1 cellular context compared by ENCODE assay signal in genomic region chr2:202238234-202239197, GRCh38.
TF ChIP-seq lines count a peak whose summit lies in the region.

TSS of gene SUMO1 (minus strand) at chr2:202238597. CDS start at chr2:202238451, 146 bp downstream.

TF ChIP-seq in HepG2, 621 proteins besides CTCF, POLR2A, EP300 and RAD21 (continued from another document and continues in another):
- peak; percentile 54; the same call in 1 of the 2 replicates for TF ChIP-seq ZNF350 (CRISPR knock-in tag; IDR thresholded peaks at IDR 0.05; ENCODE audit: borderline replicate concordance, low read depth)
- 0 out of 2 replicates have a peak, but pooled peaks have one; percentile 37 for TF ChIP-seq NFE2L1 (CRISPR knock-in tag; IDR thresholded peaks at IDR 0.05; ENCODE audit: borderline replicate concordance)
- peak; percentile 18; the same call in 1 of the 2 replicates for TF ChIP-seq BCL6 (CRISPR knock-in tag; IDR thresholded peaks at IDR 0.05)
- peak; percentile 38; the same call in 1 of the 2 replicates for TF ChIP-seq NRL (CRISPR knock-in tag; IDR thresholded peaks at IDR 0.05; ENCODE audit: borderline replicate concordance)
- TF ChIP-seq ZNF317 (CRISPR knock-in tag; IDR thresholded peaks at IDR 0.05) = peak; percentile 87
- 0 out of 2 replicates have a peak, but pooled peaks have one; percentile 61 for TF ChIP-seq ZNF354B (CRISPR knock-in tag; IDR thresholded peaks at IDR 0.05)
- no peak for TF ChIP-seq NKX3-1 (CRISPR knock-in tag; IDR thresholded peaks at IDR 0.05)
- no peak for TF ChIP-seq ZNF672 (CRISPR knock-in tag; IDR thresholded peaks at IDR 0.05)
- TF ChIP-seq ZNF260 (CRISPR knock-in tag; IDR thresholded peaks at IDR 0.05; ENCODE audit: borderline replicate concordance, low read depth) = 0 out of 2 replicates have a peak, but pooled peaks have one; percentile 46
- TF ChIP-seq IRF1 (CRISPR knock-in tag; IDR thresholded peaks at IDR 0.05; ENCODE audit: low read depth) = 0 out of 2 replicates have a peak, but pooled peaks have one; percentile 63
- TF ChIP-seq CCDC6 (CRISPR knock-in tag; IDR thresholded peaks at IDR 0.05) = peak; percentile 44; the same call in 1 of the 2 replicates
- TF ChIP-seq ELF1 (CRISPR knock-in tag; IDR thresholded peaks at IDR 0.05) = peak; percentile 86
- 0 out of 2 replicates have a peak, but pooled peaks have one; percentile 79 for TF ChIP-seq SP140L (CRISPR knock-in tag; IDR thresholded peaks at IDR 0.05; ENCODE audit: borderline replicate concordance)
- TF ChIP-seq ZBTB42 (CRISPR knock-in tag; IDR thresholded peaks at IDR 0.05) = 0 out of 2 replicates have a peak, but pooled peaks have one; percentile 16
- TF ChIP-seq LRRFIP1 (CRISPR knock-in tag; conservative IDR thresholded peaks at IDR 0.05) = no peak
- TF ChIP-seq ZNF580 (CRISPR knock-in tag; IDR thresholded peaks at IDR 0.05; ENCODE audit: borderline replicate concordance, low read depth) = peak; percentile 73; the same call in 1 of the 2 replicates
- TF ChIP-seq ZBTB34 (CRISPR knock-in tag; IDR thresholded peaks at IDR 0.05) = 0 out of 2 replicates have a peak, but pooled peaks have one; percentile 54
- peak; percentile 73; the same call in 1 of the 2 replicates for TF ChIP-seq ZNF792 (CRISPR knock-in tag; IDR thresholded peaks at IDR 0.05)
- TF ChIP-seq ZNF850 (CRISPR knock-in tag; conservative IDR thresholded peaks at IDR 0.05) = no peak
- TF ChIP-seq TARDBP (CRISPR knock-in tag; IDR thresholded peaks at IDR 0.05) = peak; percentile 79
- TF ChIP-seq MEIS1 (CRISPR knock-in tag; IDR thresholded peaks at IDR 0.05; ENCODE audit: borderline replicate concordance) = no peak
- peak; percentile 84 for TF ChIP-seq DR1 (CRISPR knock-in tag; IDR thresholded peaks at IDR 0.05)
- TF ChIP-seq GLI4 (CRISPR knock-in tag; IDR thresholded peaks at IDR 0.05; ENCODE audit: borderline replicate concordance) = no peak
- TF ChIP-seq IKZF5 (CRISPR knock-in tag; IDR thresholded peaks at IDR 0.05) = peak; percentile 55
- TF ChIP-seq NFKB2 (CRISPR knock-in tag; IDR thresholded peaks at IDR 0.05; ENCODE audit: borderline replicate concordance) = peak; percentile 67; the same call in 1 of the 2 replicates
- peak; percentile 81; the same call in 1 of the 2 replicates for TF ChIP-seq ZNF430 (CRISPR knock-in tag; IDR thresholded peaks at IDR 0.05)
- 0 out of 2 replicates have a peak, but pooled peaks have one; percentile 19 for TF ChIP-seq PAX8 (CRISPR knock-in tag; IDR thresholded peaks at IDR 0.05; ENCODE audit: borderline replicate concordance)
- TF ChIP-seq ZBTB38 (CRISPR knock-in tag; IDR thresholded peaks at IDR 0.05) = peak; percentile 70
- no peak for TF ChIP-seq NONO (IDR thresholded peaks at IDR 0.05)
- peak; percentile 95 for TF ChIP-seq NONO (CRISPR knock-in tag; conservative IDR thresholded peaks at IDR 0.05)
- peak; percentile 61 for TF ChIP-seq NFAT5 (CRISPR knock-in tag; IDR thresholded peaks at IDR 0.05)
- TF ChIP-seq SYNCRIP (IDR thresholded peaks at IDR 0.05; ENCODE audit: insufficient read depth, low read depth, low read length) = no peak
- TF ChIP-seq ARID4A (CRISPR knock-in tag; IDR thresholded peaks at IDR 0.05; ENCODE audit: borderline replicate concordance) = peak; percentile 95
- peak; percentile 89 for TF ChIP-seq ZNF275 (CRISPR knock-in tag; IDR thresholded peaks at IDR 0.05; ENCODE audit: borderline replicate concordance)
- TF ChIP-seq RXRA (CRISPR knock-in tag; IDR thresholded peaks at IDR 0.05) = peak; percentile 52; the same call in 1 of the 2 replicates
- TF ChIP-seq ZNF138 (CRISPR knock-in tag; IDR thresholded peaks at IDR 0.05; ENCODE audit: low read depth) = peak; percentile 96; the same call in 1 of the 2 replicates
- no peak for TF ChIP-seq ZNF383 (CRISPR knock-in tag; IDR thresholded peaks at IDR 0.05; ENCODE audit: borderline replicate concordance)
- peak; percentile 76; the same call in 1 of the 2 replicates for TF ChIP-seq HINFP (CRISPR knock-in tag; IDR thresholded peaks at IDR 0.05; ENCODE audit: low read depth)
- TF ChIP-seq ZNF501 (CRISPR knock-in tag; IDR thresholded peaks at IDR 0.05) = no peak
- TF ChIP-seq MIER2 (CRISPR knock-in tag; IDR thresholded peaks at IDR 0.05) = no peak; the same call in 1 of the 2 replicates
- peak; percentile 65; the same call in 1 of the 2 replicates for TF ChIP-seq ZNF124 (CRISPR knock-in tag; IDR thresholded peaks at IDR 0.05)
- no peak for TF ChIP-seq AGO2 (optimal IDR thresholded peaks at IDR 0.05; ENCODE audit: low read depth, low read length)
